20 cellular contexts compared by ENCODE assay signal in the genomic region with DNA sequence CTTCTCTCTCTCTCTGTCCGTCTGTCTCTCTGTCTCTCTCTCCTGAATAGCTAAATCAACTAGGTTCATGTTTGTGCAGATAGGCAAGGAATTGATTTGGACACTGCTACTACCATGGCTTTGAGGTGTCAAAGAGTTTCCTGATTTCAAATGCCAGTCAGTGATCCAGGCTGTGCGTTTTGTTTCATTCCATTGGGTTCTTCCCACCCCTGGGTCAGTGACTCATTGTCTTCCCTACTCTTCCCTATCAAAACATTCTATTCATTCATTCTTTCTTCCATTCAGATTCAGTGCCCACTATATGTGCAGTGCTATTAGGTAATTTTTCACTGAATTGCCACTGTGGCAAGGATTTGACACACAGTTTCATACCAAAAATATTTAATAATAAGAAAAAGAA. TPM values are rescaled to one million over a fixed set of nuclear protein-coding genes. Genes with fewer than 3 reads are reported as not detected.
DNase-seq lines count a peak whose midpoint lies in the region; ATAC-seq, FAIRE-seq and TF ChIP-seq lines count a peak whose summit lies in the region.
"Had no signal": no experiment of that assay in that cellular context is flagged by ENCODE, and none has a peak within 500 bp of the region (broad histone marks: within the 10 kb centered on the region; RNA-seq: fewer than 3 reads in every experiment).

No MANE protein-coding gene starts in this region.

- H4K20me1 ChIP-seq in H1 (replicated peaks in 1 of 2; ENCODE audit: control insufficient read depth in 1 of 2, insufficient read depth in 2 of 2, low read length in 2 of 2): no peaks in the 10 kb centered on the region

- no peak overlapping the region for H2AK5ac ChIP-seq in H1 (ENCODE audit: low read depth, low read length)

- H3K4me3 ChIP-seq in H1 (ENCODE audit: extremely low read depth in 1 of 4, insufficient read depth in 2 of 4, low read depth in 3 of 4, low read length in 4 of 4) (no peak overlapping the region), WERI-Rb-1 (ENCODE audit: low read depth, low read length) (no peak overlapping the region)
- H3K4me3 ChIP-seq: adrenal gland, transverse colon had no signal

- H2BK15ac ChIP-seq in H1 (ENCODE audit: low read length): 0 out of 2 replicates have a peak overlapping the region, but pooled peaks have one; percentile 53

- no peak overlapping the region for H2BK120ac ChIP-seq in H1 (replicated peaks; ENCODE audit: low read depth, low read length)

- no peaks in the 10 kb centered on the region for H3K79me2 ChIP-seq in H1 (ENCODE audit: control insufficient read depth in 1 of 2, insufficient read depth in 2 of 2, low read length in 2 of 2)

- H3K56ac ChIP-seq in H1 (replicated peaks; ENCODE audit: insufficient read length, low read depth, low read length): no peak overlapping the region

- H3K36me3 ChIP-seq in H1 (ENCODE audit: control insufficient read depth in 2 of 4, insufficient read depth in 4 of 4, low read length in 3 of 4) (no peaks in the 10 kb centered on the region), WERI-Rb-1 (no peaks in the 10 kb centered on the region)
- H3K36me3 ChIP-seq: adrenal gland, neutrophil, transverse colon had no signal

- no peak overlapping the region for H3K4me2 ChIP-seq in H1 (ENCODE audit: insufficient read depth in 1 of 2, low read depth in 2 of 2, low read length in 2 of 2)
- H3K4me2 ChIP-seq: KMS-11 had no signal

- no peaks in the 10 kb centered on the region for H3K79me1 ChIP-seq in H1 (ENCODE audit: low read depth, low read length)

- no peak overlapping the region for H4K8ac ChIP-seq in H1 (ENCODE audit: extremely low read depth, insufficient read depth, low read length)

- H3K9me3 ChIP-seq in H1 (ENCODE audit: insufficient read depth in 2 of 2, low read depth in 1 of 2, low read length in 1 of 2) (no peaks in the 10 kb centered on the region), WERI-Rb-1 (ENCODE audit: severe bottlenecking) (no peaks in the 10 kb centered on the region)
- H3K9me3 ChIP-seq: adrenal gland, neutrophil, transverse colon had no signal

- H3K23me2 ChIP-seq in H1 (ENCODE audit: low read depth, low read length): no peaks in the 10 kb centered on the region

- no peak for ATAC-seq in HG02840 (IDR thresholded peaks at IDR 0.05; ENCODE audit: low FRiP score, unreplicated experiment)
- ATAC-seq: activated CD8-positive, alpha-beta memory T cell treated with anti-CD3 and anti-CD28 coated beads, Interleukin-2, amount 10 ng/mL, durations not matched to agents 7 days and 5 days; foreskin keratinocyte; right cardiac atrium had no signal

- H2BK12ac ChIP-seq in H1 (ENCODE audit: low read depth, low read length): 0 out of 2 replicates have a peak overlapping the region, but pooled peaks have one; percentile 11

- H4K91ac ChIP-seq in H1 (replicated peaks; ENCODE audit: insufficient read length, low read length): no peak overlapping the region

- TF ChIP-seq POLR2A in H1 (IDR thresholded peaks at IDR 0.05; ENCODE audit: control extremely low read depth in 1 of 2, low read depth in 2 of 2, low read length in 2 of 2): no peak

- H3K4ac ChIP-seq in H1 (replicated peaks; ENCODE audit: insufficient read length, low read depth, low read length): no peak overlapping the region

- H4K5ac ChIP-seq in H1 (ENCODE audit: insufficient read length, low read depth, low read length): no peak overlapping the region

- DNase-seq in COLO829 (ENCODE audit: low spot score) (peak; percentile 51), RCC 7860 (ENCODE audit: low spot score) (peak; percentile 45), H1 (ENCODE audit: low read depth in 1 of 2, low spot score in 2 of 2) (no peak), kidney tubule cell (ENCODE audit: low spot score) (peak; percentile 79), NCI-H1930 (lab: John Stamatoyannopoulos, UW) (no peak), WERI-Rb-1 (no peak), DMS79 (lab: John Stamatoyannopoulos, UW) (no peak)
- DNase-seq: activated CD4-positive, alpha-beta T cell treated with anti-CD3 and anti-CD28 coated beads for 1 hour; activated CD8-positive, alpha-beta memory T cell treated with anti-CD3 and anti-CD28 coated beads, Interleukin-2, amount 10 ng/mL, durations not matched to agents 7 days and 5 days; NCI-H1048; NCI-H2081 treated with DMSO at 0.1 percent for 48 hours; NCI-H524; right cardiac atrium; stimulated activated naive CD4-positive, alpha-beta T cell; transverse colon had no signal

- no peak overlapping the region for H3K27ac ChIP-seq in H1 (ENCODE audit: low read depth, low read length)
- no peak overlapping the region for H3K27ac ChIP-seq in WERI-Rb-1
- H3K27ac ChIP-seq: adrenal gland, foreskin keratinocyte, KMS-11, neutrophil, transverse colon had no signal

- no peak overlapping the region for H2AFZ ChIP-seq in H1 (ENCODE audit: low read length)

- FAIRE-seq in RCC 7860 (lab: Jason Lieb, UNC) (peak; percentile 17), H1 (lab: Jason Lieb, UNC) (no peak)

- POLR2A ChIA-PET in H1 (lab: Charles Lee; ENCODE audit: partially characterized antibody): no interaction called here

- H3K23ac ChIP-seq in H1 (ENCODE audit: insufficient read length): no peak overlapping the region

- no peak for TF ChIP-seq CTCF in H1 (IDR thresholded peaks at IDR 0.05; ENCODE audit: control extremely low read depth in 1 of 3, insufficient read depth in 1 of 3, low read depth in 1 of 3, low read length in 3 of 3)
- no peak for TF ChIP-seq CTCF in WERI-Rb-1 (IDR thresholded peaks at IDR 0.05; ENCODE audit: low read depth, low read length)

- H3K18ac ChIP-seq in H1 (ENCODE audit: extremely low read depth, low read length): no peak overlapping the region

- H3K14ac ChIP-seq in H1 (ENCODE audit: insufficient read length): no peak overlapping the region

- CTCF ChIA-PET in H1 (lab: Charles Lee; ENCODE audit: partially characterized antibody): interaction anchor here (0.6 to 2.7 kb wide), 7 partner anchors 10 to 164 kb away, joined by 3 to 10 read pairs (median 4); no protein-coding TSS in a partner anchor

- TF ChIP-seq EP300 in H1 (IDR thresholded peaks at IDR 0.05; ENCODE audit: borderline replicate concordance in 1 of 2, low read depth in 2 of 2, low read length in 2 of 2): no peak

- no peak overlapping the region for H3K9ac ChIP-seq in H1 (replicated peaks in 1 of 4; ENCODE audit: extremely low read depth in 1 of 4, low read depth in 3 of 4, low read length in 3 of 4)
- H3K9ac ChIP-seq: KMS-11 had no signal

- no peak overlapping the region for H2BK5ac ChIP-seq in H1 (ENCODE audit: low read depth, low read length)

- H3K27me3 ChIP-seq in H1 (replicated peaks in 1 of 4; ENCODE audit: control insufficient read depth in 3 of 4, extremely low read depth in 1 of 4, insufficient read depth in 3 of 4, low read length in 3 of 4): peaks cover 0 to 5% (median 0%) of the 10 kb centered on the region in 4 experiments; a peak in 1 of 7 replicates
- H3K27me3 ChIP-seq in WERI-Rb-1 (ENCODE audit: insufficient read depth, low read depth, severe bottlenecking): peaks cover 82% of the 10 kb centered on the region
- H3K27me3 ChIP-seq: adrenal gland, foreskin keratinocyte had no signal

- H3K4me1 ChIP-seq in H1 (replicated peaks in 1 of 4; ENCODE audit: control insufficient read depth in 3 of 4, insufficient read depth in 4 of 4, low read length in 3 of 4): peaks cover 2 to 11% (median 7%) of the 10 kb centered on the region in 4 experiments; a peak in 6 of 7 replicates
- H3K4me1 ChIP-seq: adrenal gland, transverse colon had no signal

- no peak overlapping the region for H2BK20ac ChIP-seq in H1 (ENCODE audit: low read length)

- no peak for TF ChIP-seq RAD21 in H1 (IDR thresholded peaks at IDR 0.05 in 1 of 2, conservative IDR thresholded peaks at IDR 0.05 in 1 of 2; ENCODE audit: low read depth in 2 of 2, low read length in 2 of 2)

- 83% methylated on average over 2 of the region's 2 CpGs; no CpG with 5 or more reads in 1 of the 2 experiments for WGBS in H1 (ENCODE audit: extremely low coverage in 1 of 2, insufficient coverage in 1 of 2, insufficient read length in 1 of 2, insufficient replicate concordance in 2 of 2, low coverage in 1 of 2, low lambda C conversion rate in 2 of 2, missing lambda C conversion rate in 1 of 2), 2 experiments

TF ChIP-seq in H1, 55 proteins besides CTCF, POLR2A, EP300 and RAD21:
- TF ChIP-seq BCL11A (IDR thresholded peaks at IDR 0.05; ENCODE audit: low read depth in 2 of 2, low read length in 2 of 2): no peak
- no peak for TF ChIP-seq TAF7 (optimal IDR thresholded peaks at IDR 0.05; ENCODE audit: borderline replicate concordance, low read depth, low read length)
- TF ChIP-seq RBBP5 (IDR thresholded peaks at IDR 0.05; ENCODE audit: borderline replicate concordance, low read depth, low read length): no peak
- no peak for TF ChIP-seq ASH2L (IDR thresholded peaks at IDR 0.05; ENCODE audit: low read length)
- TF ChIP-seq SP1 (IDR thresholded peaks at IDR 0.05; ENCODE audit: low read depth, low read length): no peak
- no peak for TF ChIP-seq BACH1 (IDR thresholded peaks at IDR 0.05; ENCODE audit: low read length)
- no peak for TF ChIP-seq KDM4A (IDR thresholded peaks at IDR 0.05; ENCODE audit: low read depth, low read length, severe bottlenecking)
- TF ChIP-seq SAP30 (IDR thresholded peaks at IDR 0.05; ENCODE audit: insufficient read depth, insufficient replicate concordance, low read length): no peak
- no peak for TF ChIP-seq GABPA (IDR thresholded peaks at IDR 0.05; ENCODE audit: borderline replicate concordance, insufficient read depth, low read length)
- no peak for TF ChIP-seq KDM1A (IDR thresholded peaks at IDR 0.05; ENCODE audit: borderline replicate concordance, low read length)
- no peak for TF ChIP-seq JUN (IDR thresholded peaks at IDR 0.05; ENCODE audit: low read depth, low read length)
- no peak for TF ChIP-seq SP2 (IDR thresholded peaks at IDR 0.05; ENCODE audit: low read length)
- TF ChIP-seq PHF8 (conservative IDR thresholded peaks at IDR 0.05; ENCODE audit: low read depth, low read length): no peak
- TF ChIP-seq HDAC2 (IDR thresholded peaks at IDR 0.05; ENCODE audit: borderline replicate concordance in 1 of 2, low read depth in 2 of 2, low read length in 2 of 2): no peak
- no peak for TF ChIP-seq YY1 (IDR thresholded peaks at IDR 0.05; ENCODE audit: low read depth, low read length)
- TF ChIP-seq FOSL1 (IDR thresholded peaks at IDR 0.05; ENCODE audit: insufficient read depth, low read depth, low read length): no peak

RNA-seq across cellular contexts. Expression of a gene that starts 50.3 kb away (rescaled TPM):
- total RNA-seq in H1 (2021; fragmentation: NEBNext Ultra II Directional; extraction: Animal tissue kit (Norgen Biotek cat#: 25700)): not detected in 2 replicates
- 0.02 TPM in 1 of 2 replicates, not detected in the other for polyA plus RNA-seq in H1 (2011; rRNA removed)
- 0.06 TPM for polyA plus RNA-seq in H1 (2011; cell fraction: cytosol; rRNA removed)
- 0.04 TPM for polyA plus RNA-seq in H1 (2011; cell fraction: nucleus; rRNA removed)
- 0.04 to 0.16 TPM (median 0.07 TPM) in 3 of 4 replicates, not detected in the other for polyA plus RNA-seq in H1 (2012, experiment 1 of 2)
- polyA plus RNA-seq in H1 (2012, experiment 2 of 2): not detected
- polyA plus RNA-seq in H1 (2013, experiment 1 of 2): 0.06 TPM
- polyA plus RNA-seq in H1 (2013, experiment 2 of 2): 0.04 TPM
- polyA minus RNA-seq in H1 (2011; rRNA and poly(A)+ RNA removed): not detected in 2 replicates
- polyA minus RNA-seq in H1 (2011; cell fraction: cytosol; rRNA and poly(A)+ RNA removed): not detected
- not detected for polyA minus RNA-seq in H1 (2011; cell fraction: nucleus; rRNA and poly(A)+ RNA removed)
- total RNA-seq: activated CD8-positive, alpha-beta memory T cell treated with anti-CD3 and anti-CD28 coated beads, Interleukin-2, amount 10 ng/mL, durations not matched to agents 7 days and 5 days; foreskin keratinocyte; right cardiac atrium had no signal
- polyA plus RNA-seq: foreskin keratinocyte, right cardiac atrium had no signal

Comparison
In these comparisons a context has a peak if more than half of its experiments do, and no peak if none do; other contexts are left out.
1. DNase-seq: peak in COLO829 (single experiment), RCC 7860 (single experiment) and kidney tubule cell (single experiment); none in H1 (0 of 2), NCI-H1930 (0 of 2), WERI-Rb-1 (single experiment) and DMS79 (single experiment).